ENCODE assay signal across 9 cellular contexts in the genomic region with DNA sequence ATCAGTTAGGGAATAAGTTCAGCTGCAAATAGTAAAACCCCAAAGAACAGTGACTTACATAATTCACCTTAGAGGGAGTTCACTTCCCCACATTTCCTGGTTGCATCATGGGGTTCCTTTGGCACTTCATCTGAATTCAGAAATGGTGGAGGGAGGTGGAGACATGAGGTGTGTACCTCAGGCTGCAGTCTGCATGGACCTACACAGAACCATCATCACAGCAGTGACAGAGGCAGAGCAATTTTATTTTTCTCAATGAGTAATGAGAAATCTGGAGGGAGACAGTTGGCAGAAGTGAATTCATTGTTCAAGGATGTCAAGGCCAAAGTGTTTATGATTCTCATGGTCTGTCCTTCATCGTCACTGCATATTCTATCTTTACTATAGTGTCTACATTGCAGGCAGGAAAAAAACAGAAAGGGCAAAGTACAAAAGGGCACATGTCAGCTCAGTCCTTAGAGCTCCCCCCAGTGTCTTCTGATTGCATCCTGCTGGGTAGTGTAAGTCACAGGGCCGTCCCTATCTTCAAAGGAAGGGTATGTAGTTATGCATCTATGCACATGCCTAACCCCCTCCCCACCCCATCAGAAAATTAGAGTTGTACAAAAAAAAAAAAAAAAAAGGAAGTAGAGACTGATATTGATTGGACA.
DNase-seq lines count a peak whose midpoint lies in the region; ATAC-seq and TF ChIP-seq lines count a peak whose summit lies in the region.
"Had no signal": no experiment of that assay in that cellular context is flagged by ENCODE, and none has a peak within 500 bp of the region (broad histone marks: within the 10 kb centered on the region; RNA-seq: fewer than 3 reads in every experiment).

No MANE protein-coding gene starts in this region.

- no peak overlapping the region for H3K14ac ChIP-seq in mesenchymal stem cell (ENCODE audit: low read length in 2 of 2)

- H2BK5ac ChIP-seq in mesenchymal stem cell (ENCODE audit: low read depth, low read length, poor library complexity, severe bottlenecking): no peak overlapping the region

- H2AFZ ChIP-seq in GM23248: no peak overlapping the region
- no peak overlapping the region for H2AFZ ChIP-seq in mesenchymal stem cell (ENCODE audit: low read depth, low read length)

- WGBS in liver: 24% methylated on average over 2 of the region's 2 CpGs
- WGBS in GM23248 (ENCODE audit: low coverage in 1 of 2, low lambda C conversion rate in 2 of 2, missing lambda C conversion rate in 2 of 2), 2 experiments: 63 to 71% methylated on average over 2 of the region's 2 CpGs
- WGBS in mesenchymal stem cell: no CpG with 5 or more reads among the region's 2 CpGs

- DNase-seq in RWPE2 (ENCODE audit: low spot score) (no peak), GM23248 (no peak), mesenchymal stem cell (no peak)
- no peak for DNase-seq in central memory CD4-positive, alpha-beta T cell

- H3K9me3 ChIP-seq in RWPE2 (ENCODE audit: severe bottlenecking) (no peaks in the 10 kb centered on the region), liver (ENCODE audit: control insufficient read depth in 4 of 4, low read length in 3 of 4) (no peaks in the 10 kb centered on the region), GM23248 (ENCODE audit: low read depth) (no peaks in the 10 kb centered on the region), mesenchymal stem cell (ENCODE audit: control insufficient read depth, low read length) (no peaks in the 10 kb centered on the region)

- no peak overlapping the region for H3K4ac ChIP-seq in mesenchymal stem cell (ENCODE audit: low read depth in 1 of 2, low read length in 2 of 2)

- H3K4me2 ChIP-seq in GM23248 (ENCODE audit: unreplicated experiment) (no peak overlapping the region), mesenchymal stem cell (ENCODE audit: low read length, poor library complexity, severe bottlenecking) (no peak overlapping the region)

- H3K27ac ChIP-seq in RWPE2 (ENCODE audit: poor library complexity, severe bottlenecking) (no peak overlapping the region), liver (ENCODE audit: low read depth in 1 of 2, low read length in 2 of 2) (no peak overlapping the region), GM23248 (no peak overlapping the region), mesenchymal stem cell (ENCODE audit: low read length, poor library complexity, severe bottlenecking) (no peak overlapping the region)
- H3K27ac ChIP-seq: SK-N-MC had no signal

- H2AK5ac ChIP-seq in mesenchymal stem cell (ENCODE audit: low read length, severe bottlenecking): no peak overlapping the region

- no peaks in the 10 kb centered on the region for H3K36me3 ChIP-seq in RWPE2 (ENCODE audit: low read depth)
- no peaks in the 10 kb centered on the region for H3K36me3 ChIP-seq in liver (ENCODE audit: control insufficient read depth in 4 of 4, insufficient read depth in 3 of 4, low read depth in 1 of 4, low read length in 3 of 4)
- no peaks in the 10 kb centered on the region for H3K36me3 ChIP-seq in GM23248 (ENCODE audit: low read depth)
- no peaks in the 10 kb centered on the region for H3K36me3 ChIP-seq in mesenchymal stem cell (ENCODE audit: control insufficient read depth in 1 of 2, insufficient read depth in 2 of 2, low read depth in 1 of 2, low read length in 2 of 2)

- no peak overlapping the region for H2BK120ac ChIP-seq in mesenchymal stem cell (ENCODE audit: low read depth, low read length)

- no peak overlapping the region for H3K9ac ChIP-seq in liver (ENCODE audit: low read depth in 1 of 2, low read length in 2 of 2)
- no peak overlapping the region for H3K9ac ChIP-seq in GM23248
- H3K9ac ChIP-seq in mesenchymal stem cell (ENCODE audit: low read length): no peak overlapping the region

- ATAC-seq in GM18867 (IDR thresholded peaks at IDR 0.05; ENCODE audit: unreplicated experiment) (peak; percentile 94), HG03108 (IDR thresholded peaks at IDR 0.05; ENCODE audit: unreplicated experiment) (peak; percentile 68), RWPE2 (ENCODE audit: low read depth) (no peak), GM19455 (IDR thresholded peaks at IDR 0.05; ENCODE audit: unreplicated experiment) (no peak)

- H3F3A ChIP-seq in GM23248 (ENCODE audit: insufficient read depth): no peaks in the 10 kb centered on the region

- H3K27me3 ChIP-seq in RWPE2 (ENCODE audit: insufficient read depth, poor library complexity, severe bottlenecking) (no peaks in the 10 kb centered on the region), liver (ENCODE audit: control insufficient read depth in 4 of 4, insufficient read depth in 4 of 4, low read length in 3 of 4) (no peaks in the 10 kb centered on the region), GM23248 (replicated peaks; ENCODE audit: insufficient read depth) (no peaks in the 10 kb centered on the region; the same call in 1 of the 2 replicates), mesenchymal stem cell (ENCODE audit: control insufficient read depth in 1 of 2, insufficient read depth in 1 of 2, low read length in 2 of 2) (peaks cover 5 to 6% of the 10 kb centered on the region in 2 experiments)

- H3K9me2 ChIP-seq in GM23248 (ENCODE audit: insufficient read depth): no peaks in the 10 kb centered on the region

- H3K23ac ChIP-seq in mesenchymal stem cell (ENCODE audit: low read length in 2 of 2): no peak overlapping the region

- in situ Hi-C loops in GM23248 (cut with MboI): no loop called here

- no peaks in the 10 kb centered on the region for H3K79me1 ChIP-seq in mesenchymal stem cell (replicated peaks; ENCODE audit: low read length, poor library complexity, severe bottlenecking)

- H3K79me2 ChIP-seq in GM23248 (ENCODE audit: insufficient read depth): no peaks in the 10 kb centered on the region

- TF ChIP-seq RAD21 in liver (IDR thresholded peaks at IDR 0.05): peak; percentile 40 to 51

- no peak overlapping the region for H4K8ac ChIP-seq in mesenchymal stem cell (ENCODE audit: low read length)

- H4K20me1 ChIP-seq in GM23248 (ENCODE audit: insufficient read depth): no peaks in the 10 kb centered on the region

- H2BK15ac ChIP-seq in mesenchymal stem cell (ENCODE audit: low read depth, poor library complexity, severe bottlenecking): no peak overlapping the region

- TF ChIP-seq CTCF in RWPE2 (IDR thresholded peaks at IDR 0.05; ENCODE audit: poor library complexity, severe bottlenecking): peak; percentile 6
- TF ChIP-seq CTCF in liver (IDR thresholded peaks at IDR 0.05; ENCODE audit: low read depth, low read length, missing input control): peak; percentile 11

- H3K4me1 ChIP-seq in RWPE2 (ENCODE audit: insufficient read depth, poor library complexity, severe bottlenecking) (no peaks in the 10 kb centered on the region), liver (ENCODE audit: control insufficient read depth in 4 of 4, insufficient read depth in 4 of 4, low read length in 3 of 4) (peaks cover 0 to 4% (median 0%) of the 10 kb centered on the region in 4 donors), GM23248 (ENCODE audit: insufficient read depth) (no peaks in the 10 kb centered on the region), mesenchymal stem cell (ENCODE audit: control insufficient read depth, insufficient read depth, low read depth, low read length) (no peaks in the 10 kb centered on the region)

- no peak overlapping the region for H4K91ac ChIP-seq in mesenchymal stem cell (ENCODE audit: low read length)

- no peak overlapping the region for H3K18ac ChIP-seq in mesenchymal stem cell (ENCODE audit: low read depth in 1 of 2, low read length in 2 of 2)

- no peak overlapping the region for H2BK12ac ChIP-seq in mesenchymal stem cell (ENCODE audit: low read length in 2 of 2)

- H3K4me3 ChIP-seq in RWPE2 (ENCODE audit: severe bottlenecking): no peak overlapping the region
- H3K4me3 ChIP-seq in liver (ENCODE audit: low read depth in 1 of 3, low read length in 3 of 3): no peak overlapping the region
- no peak overlapping the region for H3K4me3 ChIP-seq in GM23248
- no peak overlapping the region for H3K4me3 ChIP-seq in mesenchymal stem cell (ENCODE audit: insufficient read depth in 1 of 2, low read depth in 1 of 2, low read length in 2 of 2)
- H3K4me3 ChIP-seq: SK-N-MC had no signal

TF ChIP-seq in liver, 16 proteins besides CTCF, POLR2A, EP300 and RAD21:
- TF ChIP-seq RXRA (IDR thresholded peaks at IDR 0.05) (no peak), SP1 (IDR thresholded peaks at IDR 0.05) (peak; percentile 12), EGR1 (IDR thresholded peaks at IDR 0.05; ENCODE audit: low read depth in 2 of 2) (no peak), HNF4G (IDR thresholded peaks at IDR 0.05) (peak; percentile 54), FOXA1 (IDR thresholded peaks at IDR 0.05) (no peak), HNF4A (conservative IDR thresholded peaks at IDR 0.05) (peak; percentile 40 to 70), GABPA (IDR thresholded peaks at IDR 0.05 in 1 of 2, conservative IDR thresholded peaks at IDR 0.05 in 1 of 2) (no peak), YY1 (IDR thresholded peaks at IDR 0.05) (no peak), NR2F2 (IDR thresholded peaks at IDR 0.05) (peak; percentile 50), FOXA2 (IDR thresholded peaks at IDR 0.05) (no peak)
- TF ChIP-seq, protein P1, sequence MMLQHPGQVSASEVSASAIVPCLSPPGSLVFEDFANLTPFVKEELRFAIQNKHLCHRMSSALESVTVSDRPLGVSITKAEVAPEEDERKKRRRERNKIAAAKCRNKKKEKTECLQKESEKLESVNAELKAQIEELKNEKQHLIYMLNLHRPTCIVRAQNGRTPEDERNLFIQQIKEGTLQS (IDR thresholded peaks at IDR 0.05): no peak
- TF ChIP-seq, protein P2, sequence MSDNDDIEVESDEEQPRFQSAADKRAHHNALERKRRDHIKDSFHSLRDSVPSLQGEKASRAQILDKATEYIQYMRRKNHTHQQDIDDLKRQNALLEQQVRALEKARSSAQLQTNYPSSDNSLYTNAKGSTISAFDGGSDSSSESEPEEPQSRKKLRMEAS (IDR thresholded peaks at IDR 0.05): no peak

Comparison
In these comparisons a context has a peak if more than half of its experiments do, and no peak if none do; other contexts are left out.
1. ATAC-seq: peak in GM18867 (single experiment) and HG03108 (single experiment); none in RWPE2 (single experiment) and GM19455 (single experiment).